In the genomic region with DNA sequence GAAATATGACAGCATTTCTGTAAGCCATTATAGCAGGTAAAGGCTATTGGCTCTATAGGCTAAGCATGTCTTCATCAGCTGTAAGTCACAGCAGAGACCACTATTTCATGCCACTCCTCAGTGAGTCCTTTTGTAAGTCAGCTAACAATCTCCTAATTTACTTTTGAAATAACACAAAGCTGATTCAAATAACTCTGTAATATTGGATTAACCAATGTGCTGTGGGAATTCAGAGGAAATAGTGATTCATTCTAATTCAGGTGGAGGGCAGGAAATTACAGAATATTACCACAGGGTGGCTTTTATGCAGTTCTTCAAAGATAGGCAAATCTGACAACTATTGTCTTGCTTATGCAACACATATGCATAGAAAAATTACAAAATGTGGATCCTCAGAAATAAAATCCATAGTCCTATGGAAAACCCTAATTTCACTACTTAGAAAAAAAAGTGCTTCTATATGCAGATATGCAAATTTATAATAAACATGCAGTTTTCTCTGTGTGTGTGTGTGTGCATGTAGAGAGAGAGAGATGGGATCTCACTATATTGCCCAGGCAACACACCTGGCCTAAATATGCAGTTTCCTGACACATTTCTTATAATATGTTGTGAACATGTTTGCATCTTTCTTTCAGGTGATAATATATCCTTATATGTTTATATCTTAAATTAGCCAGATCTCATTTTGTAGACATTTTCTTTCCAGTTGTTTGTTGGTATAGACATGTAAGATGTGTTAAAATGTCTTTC, we compare ENCODE assay signal across 12 cellular contexts. TPM values are rescaled to one million over a fixed set of nuclear protein-coding genes. Genes with fewer than 3 reads are reported as not detected.
DNase-seq lines count a peak whose midpoint lies in the region; ATAC-seq and TF ChIP-seq lines count a peak whose summit lies in the region.
"Had no signal": no experiment of that assay in that cellular context is flagged by ENCODE, and none has a peak within 500 bp of the region (broad histone marks: within the 10 kb centered on the region; RNA-seq: fewer than 3 reads in every experiment).

No MANE protein-coding gene starts in this region.

- H3K4me1 ChIP-seq in endodermal cell (ENCODE audit: control insufficient read depth, insufficient read depth, low read length) = peaks cover 15% of the 10 kb centered on the region
- H3K4me1 ChIP-seq: BLaER1 had no signal

- H3K9me3 Mint-ChIP-seq in activated naive CD8-positive, alpha-beta T cell treated with anti-CD3 and anti-CD28 coated beads, Interleukin-2, amount 10 ng/mL, durations not matched to agents 7 days and 5 days = no peaks in the 10 kb centered on the region
- H3K9me3 Mint-ChIP-seq in activated naive CD8-positive, alpha-beta T cell treated with anti-CD3 and anti-CD28 coated beads for 36 hours = no peaks in the 10 kb centered on the region
- peaks cover 9% of the 10 kb centered on the region for H3K9me3 Mint-ChIP-seq in endodermal cell

- H3K4me3 ChIP-seq in endodermal cell (ENCODE audit: low read length) = no peak overlapping the region
- H3K4me3 ChIP-seq: BLaER1, smooth muscle cell had no signal

- peaks cover 2% of the 10 kb centered on the region for H3K4me1 Mint-ChIP-seq in activated naive CD8-positive, alpha-beta T cell treated with anti-CD3 and anti-CD28 coated beads, Interleukin-2, amount 10 ng/mL, durations not matched to agents 7 days and 5 days
- no peaks in the 10 kb centered on the region for H3K4me1 Mint-ChIP-seq in activated naive CD8-positive, alpha-beta T cell treated with anti-CD3 and anti-CD28 coated beads for 36 hours
- peaks cover 39% of the 10 kb centered on the region for H3K4me1 Mint-ChIP-seq in endodermal cell

- no peak overlapping the region for H3K27ac ChIP-seq in endodermal cell (ENCODE audit: low read depth, low read length)
- H3K27ac ChIP-seq: BLaER1 had no signal

- peak; percentile 45 for ATAC-seq in activated naive CD8-positive, alpha-beta T cell treated with anti-CD3 and anti-CD28 coated beads, Interleukin-2, amount 10 ng/mL, durations not matched to agents 7 days and 5 days (ENCODE audit: low read depth)
- ATAC-seq in HG03139 (IDR thresholded peaks at IDR 0.05; ENCODE audit: unreplicated experiment) = no peak

- peaks cover 12% of the 10 kb centered on the region for H3K27me3 Mint-ChIP-seq in activated naive CD8-positive, alpha-beta T cell treated with anti-CD3 and anti-CD28 coated beads, Interleukin-2, amount 10 ng/mL, durations not matched to agents 7 days and 5 days
- H3K27me3 Mint-ChIP-seq in activated naive CD8-positive, alpha-beta T cell treated with anti-CD3 and anti-CD28 coated beads for 36 hours = peaks cover 5% of the 10 kb centered on the region
- no peaks in the 10 kb centered on the region for H3K27me3 Mint-ChIP-seq in endodermal cell (ENCODE audit: insufficient read depth)

- no peak overlapping the region for H3K4me3 Mint-ChIP-seq in activated naive CD8-positive, alpha-beta T cell treated with anti-CD3 and anti-CD28 coated beads, Interleukin-2, amount 10 ng/mL, durations not matched to agents 7 days and 5 days
- no peak overlapping the region for H3K4me3 Mint-ChIP-seq in activated naive CD8-positive, alpha-beta T cell treated with anti-CD3 and anti-CD28 coated beads for 36 hours
- H3K4me3 Mint-ChIP-seq in endodermal cell = no peak overlapping the region

- H3K27me3 ChIP-seq in endodermal cell (ENCODE audit: control insufficient read depth, insufficient read depth, low read length, poor library complexity, severe bottlenecking) = no peaks in the 10 kb centered on the region
- H3K27me3 ChIP-seq: BLaER1 had no signal

- H3K27ac Mint-ChIP-seq in activated naive CD8-positive, alpha-beta T cell treated with anti-CD3 and anti-CD28 coated beads, Interleukin-2, amount 10 ng/mL, durations not matched to agents 7 days and 5 days = no peak overlapping the region
- no peak overlapping the region for H3K27ac Mint-ChIP-seq in activated naive CD8-positive, alpha-beta T cell treated with anti-CD3 and anti-CD28 coated beads for 36 hours
- H3K27ac Mint-ChIP-seq in endodermal cell = no peak overlapping the region

- peak; percentile 44 for TF ChIP-seq CTCF in endodermal cell (conservative IDR thresholded peaks at IDR 0.05)

- no peak overlapping the region for H3K9ac ChIP-seq in endodermal cell (ENCODE audit: extremely low read depth, low read length, poor library complexity, severe bottlenecking)
- H3K9ac ChIP-seq: BLaER1 had no signal

- no peaks in the 10 kb centered on the region for H3K36me3 ChIP-seq in endodermal cell (ENCODE audit: control insufficient read depth, insufficient read depth, low read length)
- H3K36me3 ChIP-seq: BLaER1 had no signal

- no peaks in the 10 kb centered on the region for H3K9me3 ChIP-seq in endodermal cell (ENCODE audit: control insufficient read depth, low read length)
- H3K9me3 ChIP-seq: BLaER1 had no signal

- no peaks in the 10 kb centered on the region for H3K36me3 Mint-ChIP-seq in activated naive CD8-positive, alpha-beta T cell treated with anti-CD3 and anti-CD28 coated beads, Interleukin-2, amount 10 ng/mL, durations not matched to agents 7 days and 5 days
- no peaks in the 10 kb centered on the region for H3K36me3 Mint-ChIP-seq in activated naive CD8-positive, alpha-beta T cell treated with anti-CD3 and anti-CD28 coated beads for 36 hours
- H3K36me3 Mint-ChIP-seq in endodermal cell (ENCODE audit: low read depth) = no peaks in the 10 kb centered on the region

- no peak for DNase-seq in activated naive CD8-positive, alpha-beta T cell treated with anti-CD3 and anti-CD28 coated beads, Interleukin-2, amount 10 ng/mL, durations not matched to agents 7 days and 5 days
- no peak for DNase-seq in activated naive CD8-positive, alpha-beta T cell treated with anti-CD3 and anti-CD28 coated beads for 36 hours
- DNase-seq in OCI-M1 (lab: John Stamatoyannopoulos, UW) (peak; percentile 38), endodermal cell (no peak), NCI-H2107 (lab: John Stamatoyannopoulos, UW) (no peak), NCI-H1105 treated with DMSO at 0.1 percent for 48 hours (lab: John Stamatoyannopoulos, UW) (no peak), hippocampal formation (lab: John Stamatoyannopoulos, UW) (no peak)
- DNase-seq: activated effector memory CD4-positive, alpha-beta T cell treated with Interleukin-2 at 50 U/mL for 16 hours; NCI-H1417 had no signal

- POLR2A ChIA-PET in activated naive CD8-positive, alpha-beta T cell treated with anti-CD3 and anti-CD28 coated beads, Interleukin-2, amount 10 ng/mL, durations not matched to agents 7 days and 5 days (lab: Charles Lee) = no interaction called here

RNA-seq across cellular contexts. Expression of a gene that starts 4.8 kb away (rescaled TPM):
- not detected for total RNA-seq in activated naive CD8-positive, alpha-beta T cell treated with anti-CD3 and anti-CD28 coated beads, Interleukin-2, amount 10 ng/mL, durations not matched to agents 7 days and 5 days
- not detected for total RNA-seq in activated naive CD8-positive, alpha-beta T cell treated with anti-CD3 and anti-CD28 coated beads for 36 hours
- under 1 TPM in 1 of 2 donors, not detected in 1; 0.33 TPM for total RNA-seq in endodermal cell
- polyA plus RNA-seq in endodermal cell (2013, experiment 1 of 2) = not detected
- polyA plus RNA-seq in endodermal cell (2013, experiment 2 of 2) = not detected
- total RNA-seq: smooth muscle cell had no signal
- polyA plus RNA-seq: smooth muscle cell had no signal

RNA-seq across cellular contexts. Expression of a gene that starts 31.1 kb away (rescaled TPM):
- 10 to 100 TPM; 42.1 to 44.2 TPM for total RNA-seq in activated naive CD8-positive, alpha-beta T cell treated with anti-CD3 and anti-CD28 coated beads, Interleukin-2, amount 10 ng/mL, durations not matched to agents 7 days and 5 days
- total RNA-seq in activated naive CD8-positive, alpha-beta T cell treated with anti-CD3 and anti-CD28 coated beads for 36 hours = 10 to 100 TPM; 27.4 to 28.0 TPM
- 10 to 100 TPM; 53.9 to 95.7 TPM for total RNA-seq in endodermal cell
- polyA plus RNA-seq in endodermal cell (2013, experiment 1 of 2) = 43.0 TPM
- polyA plus RNA-seq in endodermal cell (2013, experiment 2 of 2) = 50.2 TPM
